ENCODE assay signal across 13 cellular contexts in genomic region chr1:163874070-163874469, GRCh38.
A peak's percentile ranks its signal among the peaks of the same experiment; 100 is the strongest.
DNase-seq lines count a peak whose midpoint lies in the region; ATAC-seq and TF ChIP-seq lines count a peak whose summit lies in the region.
"Had no signal": no experiment of that assay in that cellular context is flagged by ENCODE, and none has a peak within 500 bp of the region (broad histone marks: within the 10 kb centered on the region; RNA-seq: fewer than 3 reads in every experiment).

No MANE protein-coding gene starts in this region.

- H3K36me3 ChIP-seq in SJCRH30: no peaks in the 10 kb centered on the region
- H3K36me3 ChIP-seq: gastroesophageal sphincter, lower lobe of right lung had no signal

- H3K27ac ChIP-seq in SJCRH30: no peak overlapping the region
- H3K27ac ChIP-seq: lower lobe of right lung had no signal

- H3K27me3 Mint-ChIP-seq in HFFc6 (ENCODE audit: insufficient read depth): peaks cover 2% of the 10 kb centered on the region

- peaks cover 64% of the 10 kb centered on the region for H3K4me1 Mint-ChIP-seq in HFFc6 (ENCODE audit: low read depth)

- ATAC-seq in GM21515 (IDR thresholded peaks at IDR 0.05; ENCODE audit: unreplicated experiment): no peak
- ATAC-seq: gastroesophageal sphincter, lower lobe of right lung had no signal

- peak; percentile 32 for DNase-seq in D341Med (ENCODE audit: low spot score)
- DNase-seq in HFFc6: no peak
- DNase-seq in astrocyte of the cerebellum (ENCODE audit: low read depth): no peak
- DNase-seq in iPS-NIHi7 (ENCODE audit: extremely low spot score): peak; percentile 31
- DNase-seq in globus pallidus (ENCODE audit: low spot score): no peak
- DNase-seq in SJCRH30: no peak
- DNase-seq in cerebellum (ENCODE audit: low spot score): no peak
- DNase-seq: activated gamma-delta T cell, cerebellar nuclear complex, lower lobe of right lung, NCI-H1092 treated with DMSO at 0.1 percent for 48 hours had no signal

- H3K27ac Mint-ChIP-seq in HFFc6: peak overlapping the region; percentile 96

- H3K9me3 ChIP-seq in SJCRH30 (replicated peaks): no peaks in the 10 kb centered on the region
- H3K9me3 ChIP-seq: lower lobe of right lung had no signal

- H3K4me1 ChIP-seq in SJCRH30: peaks cover 23% of the 10 kb centered on the region
- H3K4me1 ChIP-seq: gastroesophageal sphincter, lower lobe of right lung had no signal

- H3K4me3 ChIP-seq in astrocyte of the cerebellum (ENCODE audit: low read depth, low read length) (no peak overlapping the region), SJCRH30 (no peak overlapping the region)
- H3K4me3 ChIP-seq: gastroesophageal sphincter, lower lobe of right lung had no signal

- no peaks in the 10 kb centered on the region for H3K9me3 Mint-ChIP-seq in HFFc6

- H3K36me3 Mint-ChIP-seq in HFFc6 (ENCODE audit: low read depth): peaks cover 5% of the 10 kb centered on the region

- H3K4me3 Mint-ChIP-seq in HFFc6: no peak overlapping the region; the same call in 1 of the 2 replicates

- in situ Hi-C loops in astrocyte of the cerebellum (cut with HindIII; ENCODE audit: low sequenced_read_pairs): no loop called here

- no peaks in the 10 kb centered on the region for H3K27me3 ChIP-seq in SJCRH30
- H3K27me3 ChIP-seq: gastroesophageal sphincter had no signal

- TF ChIP-seq CTCF in HFFc6 (IDR thresholded peaks at IDR 0.05) (peak; percentile 77), astrocyte of the cerebellum (IDR thresholded peaks at IDR 0.05; ENCODE audit: low read depth, low read length, missing control alignments) (peak; percentile 51)

Comparison
In these comparisons a context has a peak if more than half of its experiments do, and no peak if none do; other contexts are left out.
1. DNase-seq: peak in D341Med (single experiment) and iPS-NIHi7 (single experiment); none in HFFc6 (single experiment), astrocyte of the cerebellum (single experiment), globus pallidus (single experiment), SJCRH30 (0 of 2) and cerebellum (single experiment).